In genomic region chr22:49945042-49945794, GRCh38 we compare ENCODE assay signal across 8 cellular contexts. TPM values are rescaled to one million over a fixed set of nuclear protein-coding genes. Genes with fewer than 3 reads are reported as not detected.
DNase-seq lines count a peak whose midpoint lies in the region; ATAC-seq and TF ChIP-seq lines count a peak whose summit lies in the region.
"Not testable (repeated sequence)": the region's sequence is repeated elsewhere in the genome, so short reads cannot be mapped to it uniquely, and the experiment has no call there.

No MANE protein-coding gene starts in this region.

- not testable (repeated sequence) for H3K4me3 ChIP-seq in CD8-positive, alpha-beta memory T cell (ENCODE audit: low read length); Jurkat, Clone E6-1 (ENCODE audit: low read length)

- H3K4me3 Mint-ChIP-seq in CD8-positive, alpha-beta memory T cell = peak overlapping the region in 4 of 7 donors; percentile 28 to 55 (median 38)
- H3K4me3 Mint-ChIP-seq in T-cell (peak overlapping the region in 1 of 3 donors; percentile 54), brain (peak overlapping the region in 1 of 5 experiments; percentile 12)
- peak overlapping the region; percentile 40 for H3K4me3 Mint-ChIP-seq in activated CD8-positive, alpha-beta memory T cell treated with anti-CD3 and anti-CD28 coated beads, Interleukin-2, amount 10 ng/mL, durations not matched to agents 7 days and 5 days
- not testable (repeated sequence) for H3K4me3 Mint-ChIP-seq in natural killer cell
- peak overlapping the region in 1 of 2 donors; percentile 62 for H3K4me3 Mint-ChIP-seq in stimulated activated naive CD8-positive, alpha-beta T cell treated with anti-CD3 and anti-CD28 coated beads, Interleukin-15, amount 100 ng/mL, for 72 hours

- H3K36me3 Mint-ChIP-seq in CD8-positive, alpha-beta memory T cell; T-cell; activated CD8-positive, alpha-beta memory T cell treated with anti-CD3 and anti-CD28 coated beads, Interleukin-2, amount 10 ng/mL, durations not matched to agents 7 days and 5 days; brain; natural killer cell: not testable (repeated sequence)

- not testable (repeated sequence) for H3K9me3 ChIP-seq in CD8-positive, alpha-beta memory T cell (ENCODE audit: low read length)

- intact Hi-C loops in natural killer cell (cut with micrococcal nuclease) = not testable (repeated sequence)

- POLR2A ChIA-PET in CD8-positive, alpha-beta memory T cell (lab: Charles Lee) = interaction anchor here (2.4 kb wide), 1 partner anchor 16 kb away, joined by 8 read pairs; the partner anchor contains the start of gene PIM3
- POLR2A ChIA-PET in T-cell (lab: Charles Lee) = not testable (repeated sequence)

- not testable (repeated sequence) for H3K9me3 Mint-ChIP-seq in CD8-positive, alpha-beta memory T cell; T-cell; activated CD8-positive, alpha-beta memory T cell treated with anti-CD3 and anti-CD28 coated beads, Interleukin-2, amount 10 ng/mL, durations not matched to agents 7 days and 5 days (ENCODE audit: low read depth); brain; natural killer cell; stimulated activated naive CD8-positive, alpha-beta T cell treated with anti-CD3 and anti-CD28 coated beads, Interleukin-15, amount 100 ng/mL, for 72 hours

- H3K4me1 ChIP-seq in CD8-positive, alpha-beta memory T cell (ENCODE audit: insufficient read depth, low read length) = peaks cover 16% of the 10 kb centered on the region

- peak overlapping the region; percentile 80 to 98 (median 94) for H3K27ac Mint-ChIP-seq in CD8-positive, alpha-beta memory T cell
- H3K27ac Mint-ChIP-seq in T-cell = peak overlapping the region; percentile 92 to 93
- H3K27ac Mint-ChIP-seq in activated CD8-positive, alpha-beta memory T cell treated with anti-CD3 and anti-CD28 coated beads, Interleukin-2, amount 10 ng/mL, durations not matched to agents 7 days and 5 days = peak overlapping the region; percentile 83
- peak overlapping the region in 3 of 5 experiments; percentile 30 to 88 (median 86) for H3K27ac Mint-ChIP-seq in brain
- peak overlapping the region; percentile 84 to 88 for H3K27ac Mint-ChIP-seq in natural killer cell
- peak overlapping the region; percentile 85 to 95 for H3K27ac Mint-ChIP-seq in stimulated activated naive CD8-positive, alpha-beta T cell treated with anti-CD3 and anti-CD28 coated beads, Interleukin-15, amount 100 ng/mL, for 72 hours

- not testable (repeated sequence) for TF ChIP-seq CTCF in brain (conservative IDR thresholded peaks at IDR 0.05); natural killer cell (IDR thresholded peaks at IDR 0.05)

- ATAC-seq in T-cell (replicated peaks in 1 of 4) (peak in 3 of 4 experiments; percentile 18 to 70 (median 33)), natural killer cell (peak; percentile 48 to 63 (median 57))
- not testable (repeated sequence) for ATAC-seq in activated CD8-positive, alpha-beta memory T cell treated with anti-CD3 and anti-CD28 coated beads, Interleukin-2, amount 10 ng/mL, durations not matched to agents 7 days and 5 days; stimulated activated naive CD8-positive, alpha-beta T cell treated with anti-CD3 and anti-CD28 coated beads, Interleukin-15, amount 100 ng/mL, for 72 hours

- H3K27me3 Mint-ChIP-seq in CD8-positive, alpha-beta memory T cell; T-cell; activated CD8-positive, alpha-beta memory T cell treated with anti-CD3 and anti-CD28 coated beads, Interleukin-2, amount 10 ng/mL, durations not matched to agents 7 days and 5 days; brain; natural killer cell (ENCODE audit: low read depth in 2 of 2); stimulated activated naive CD8-positive, alpha-beta T cell treated with anti-CD3 and anti-CD28 coated beads, Interleukin-15, amount 100 ng/mL, for 72 hours: not testable (repeated sequence)

- not testable (repeated sequence) for H3K36me3 ChIP-seq in CD8-positive, alpha-beta memory T cell (ENCODE audit: insufficient read depth, low read length)

- H3K27me3 ChIP-seq in CD8-positive, alpha-beta memory T cell (ENCODE audit: insufficient read depth, low read length, poor library complexity, severe bottlenecking) = not testable (repeated sequence)

- peak in 4 of 5 donors; percentile 59 to 76 (median 71) for DNase-seq in CD8-positive, alpha-beta memory T cell
- peak; percentile 74 for DNase-seq in Jurkat, Clone E6-1 (ENCODE audit: low read depth, low spot score)
- peak; percentile 98 for DNase-seq in NCI-H82 (lab: John Stamatoyannopoulos, UW)
- DNase-seq in T-cell = peak in 32 of 34 experiments; percentile 44 to 86 (median 73)
- not testable (repeated sequence) for DNase-seq in activated CD8-positive, alpha-beta memory T cell treated with anti-CD3 and anti-CD28 coated beads, Interleukin-2, amount 10 ng/mL, durations not matched to agents 7 days and 5 days
- DNase-seq in natural killer cell = peak; percentile 52
- peak in 1 of 2 donors; percentile 65 for DNase-seq in stimulated activated naive CD8-positive, alpha-beta T cell treated with anti-CD3 and anti-CD28 coated beads, Interleukin-15, amount 100 ng/mL, for 72 hours

- H3K27ac ChIP-seq in CD8-positive, alpha-beta memory T cell (ENCODE audit: low read depth, low read length) = peak overlapping the region; percentile 18

- CTCF ChIA-PET in CD8-positive, alpha-beta memory T cell (lab: Charles Lee) = interaction anchor here (1.0 kb wide), 1 partner anchor 9 kb away, joined by 4 read pairs; no protein-coding TSS in a partner anchor
- CTCF ChIA-PET in T-cell (lab: Charles Lee); activated CD8-positive, alpha-beta memory T cell treated with anti-CD3 and anti-CD28 coated beads, Interleukin-2, amount 10 ng/mL, durations not matched to agents 7 days and 5 days (lab: Charles Lee): not testable (repeated sequence)

- peaks cover 9 to 13% (median 12%) of the 10 kb centered on the region in 3 donors for H3K4me1 Mint-ChIP-seq in CD8-positive, alpha-beta memory T cell
- H3K4me1 Mint-ChIP-seq in T-cell = peaks cover 12 to 18% (median 13%) of the 10 kb centered on the region in 3 donors
- H3K4me1 Mint-ChIP-seq in activated CD8-positive, alpha-beta memory T cell treated with anti-CD3 and anti-CD28 coated beads, Interleukin-2, amount 10 ng/mL, durations not matched to agents 7 days and 5 days = not testable (repeated sequence)
- H3K4me1 Mint-ChIP-seq in brain = peaks cover 20% of the 10 kb centered on the region
- peaks cover 0 to 18% of the 10 kb centered on the region in 2 donors for H3K4me1 Mint-ChIP-seq in natural killer cell
- peaks cover 38% of the 10 kb centered on the region for H3K4me1 Mint-ChIP-seq in stimulated activated naive CD8-positive, alpha-beta T cell treated with anti-CD3 and anti-CD28 coated beads, Interleukin-15, amount 100 ng/mL, for 72 hours

RNA-seq across cellular contexts. Expression of gene PIM3, which starts 15.4 kb away (rescaled TPM):
- total RNA-seq in CD8-positive, alpha-beta memory T cell = 100 to 1,000 TPM; 202 to 227 TPM
- 39.3 TPM for polyA plus RNA-seq in CD8-positive, alpha-beta memory T cell
- 77.7 TPM for polyA plus RNA-seq in Jurkat, Clone E6-1 (2012; ENCODE audit: insufficient read depth, insufficient read length)
- total RNA-seq in T-cell = 100 to 1,000 TPM in 2 of 5 donors, 10 to 100 TPM in 3; 61.5 to 167 (median 65.0) TPM
- total RNA-seq in activated CD8-positive, alpha-beta memory T cell treated with anti-CD3 and anti-CD28 coated beads, Interleukin-2, amount 10 ng/mL, durations not matched to agents 7 days and 5 days = 10 to 100 TPM; 53.4 to 79.7 TPM
- polyA plus RNA-seq in brain (ENCODE audit: insufficient read depth, low read depth, low replicate concordance) = 49.4 TPM
- total RNA-seq in natural killer cell = 100 to 1,000 TPM; 107 to 130 (median 129) TPM

RNA-seq across cellular contexts. Expression of gene CRELD2, which starts 26.8 kb away (rescaled TPM):
- total RNA-seq in CD8-positive, alpha-beta memory T cell = 10 to 100 TPM; 49.4 to 50.7 TPM
- polyA plus RNA-seq in CD8-positive, alpha-beta memory T cell = 53.2 TPM
- polyA plus RNA-seq in Jurkat, Clone E6-1 (2012; ENCODE audit: insufficient read depth, insufficient read length) = 52.0 TPM
- total RNA-seq in T-cell = 10 to 100 TPM; 28.2 to 42.7 (median 39.6) TPM
- total RNA-seq in activated CD8-positive, alpha-beta memory T cell treated with anti-CD3 and anti-CD28 coated beads, Interleukin-2, amount 10 ng/mL, durations not matched to agents 7 days and 5 days = 10 to 100 TPM; 43.9 to 51.2 TPM
- polyA plus RNA-seq in brain (ENCODE audit: insufficient read depth, low read depth, low replicate concordance) = 18.8 TPM
- 10 to 100 TPM; 45.1 to 69.8 (median 48.5) TPM for total RNA-seq in natural killer cell

RNA-seq across cellular contexts. Expression of gene ALG12, which starts 27.0 kb away (rescaled TPM):
- 10 to 100 TPM; 21.0 TPM for total RNA-seq in CD8-positive, alpha-beta memory T cell
- 21.8 TPM for polyA plus RNA-seq in CD8-positive, alpha-beta memory T cell
- 40.5 TPM for polyA plus RNA-seq in Jurkat, Clone E6-1 (2012; ENCODE audit: insufficient read depth, insufficient read length)
- total RNA-seq in T-cell = 10 to 100 TPM; 15.7 to 22.1 (median 15.9) TPM
- total RNA-seq in activated CD8-positive, alpha-beta memory T cell treated with anti-CD3 and anti-CD28 coated beads, Interleukin-2, amount 10 ng/mL, durations not matched to agents 7 days and 5 days = 10 to 100 TPM; 16.8 to 18.8 TPM
- polyA plus RNA-seq in brain (ENCODE audit: insufficient read depth, low read depth, low replicate concordance) = 10.8 TPM
- total RNA-seq in natural killer cell = 10 to 100 TPM; 17.2 to 22.7 (median 19.2) TPM
